ENCODE assay signal across 23 cellular contexts in the genomic region with DNA sequence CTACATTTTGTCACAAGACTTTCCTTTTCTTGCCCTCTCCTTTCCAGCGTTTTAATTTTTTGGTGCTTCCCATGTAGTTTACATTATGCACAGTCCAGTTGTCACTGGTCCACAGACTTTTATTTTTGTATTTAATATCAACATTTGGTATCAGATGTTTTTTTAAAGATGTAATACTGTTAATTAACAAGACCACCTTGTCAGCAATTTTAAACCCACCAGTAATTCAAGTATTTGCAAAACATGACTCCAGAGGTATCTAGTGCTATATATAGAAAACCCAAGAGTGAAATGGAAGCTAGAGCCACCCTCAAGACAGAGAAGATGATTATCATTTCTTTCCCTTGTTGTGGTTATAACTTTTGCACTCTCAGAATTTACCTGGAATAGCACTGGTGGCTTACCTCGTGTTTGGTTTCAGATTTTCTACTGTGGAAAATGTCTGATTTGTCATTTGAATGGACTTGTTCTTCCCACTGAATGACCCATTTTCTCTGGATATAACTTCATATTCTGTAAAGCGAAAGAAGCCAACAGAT. TPM values are rescaled to one million over a fixed set of nuclear protein-coding genes. Genes with fewer than 3 reads are reported as not detected.
DNase-seq lines count a peak whose midpoint lies in the region; ATAC-seq, FAIRE-seq and TF ChIP-seq lines count a peak whose summit lies in the region.
"Had no signal": no experiment of that assay in that cellular context is flagged by ENCODE, and none has a peak within 500 bp of the region (broad histone marks: within the 10 kb centered on the region; RNA-seq: fewer than 3 reads in every experiment).

No MANE protein-coding gene starts in this region.

- no peak overlapping the region for H3K4me3 Mint-ChIP-seq in activated CD8-positive, alpha-beta T cell treated with anti-CD3 and anti-CD28 coated beads for 36 hours
- H3K4me3 Mint-ChIP-seq: B cell; CD4-positive, CD25-positive, alpha-beta regulatory T cell; CD8-positive, alpha-beta T cell had no signal

- H3K27ac ChIP-seq in HepG2 (ENCODE audit: extremely low read length, insufficient read depth, low read length) (no peak overlapping the region), right lobe of liver (no peak overlapping the region), K562 (ENCODE audit: extremely low read depth, low read depth, low read length) (no peak overlapping the region), prostate gland (no peak overlapping the region)
- H3K27ac ChIP-seq: BLaER1, C4-2B, GM23248 had no signal

- H3K9me1 ChIP-seq in K562 (ENCODE audit: control insufficient read depth, insufficient read depth, low read length): no peaks in the 10 kb centered on the region

- H3K36me3 ChIP-seq in HepG2 (replicated peaks in 1 of 2; ENCODE audit: control insufficient read depth in 1 of 2, insufficient read depth in 2 of 2, low read length in 2 of 2) (no peaks in the 10 kb centered on the region), right lobe of liver (no peaks in the 10 kb centered on the region), K562 (ENCODE audit: control insufficient read depth, insufficient read depth, low read length) (no peaks in the 10 kb centered on the region), prostate gland (no peaks in the 10 kb centered on the region)
- H3K36me3 ChIP-seq: BLaER1 had no signal

- TF ChIP-seq EP300 in HepG2 (IDR thresholded peaks at IDR 0.05; ENCODE audit: low read depth in 2 of 2, low read length in 2 of 2) (no peak), HepG2 (CRISPR knock-in tag; IDR thresholded peaks at IDR 0.05; ENCODE audit: borderline replicate concordance) (no peak), K562 (IDR thresholded peaks at IDR 0.05; ENCODE audit: low read length) (no peak)

- H3K9ac ChIP-seq in HepG2 (ENCODE audit: insufficient read depth, low read depth, low read length): no peak overlapping the region
- no peak overlapping the region for H3K9ac ChIP-seq in K562 (ENCODE audit: insufficient read depth in 1 of 2, low read depth in 2 of 2, low read length in 2 of 2)
- H3K9ac ChIP-seq: BLaER1, GM23248 had no signal

- H3K27me3 Mint-ChIP-seq in activated CD8-positive, alpha-beta T cell treated with anti-CD3 and anti-CD28 coated beads for 36 hours: no peaks in the 10 kb centered on the region
- H3K27me3 Mint-ChIP-seq: CD4-positive, CD25-positive, alpha-beta regulatory T cell had no signal

- 32% methylated on average over 3 of the region's 3 CpGs for WGBS in HepG2 (ENCODE audit: low lambda C conversion rate)
- WGBS in right lobe of liver (ENCODE audit: insufficient coverage, low coverage, low lambda C conversion rate, missing lambda C conversion rate): 82% methylated on average over 3 of the region's 3 CpGs
- WGBS in K562 (ENCODE audit: insufficient coverage, low coverage, missing lambda C conversion rate): 21% methylated on average over 3 of the region's 3 CpGs
- WGBS in prostate gland: 77% methylated on average over 3 of the region's 3 CpGs

- H3K4me1 Mint-ChIP-seq in activated CD8-positive, alpha-beta T cell treated with anti-CD3 and anti-CD28 coated beads for 36 hours (ENCODE audit: low read depth): peaks cover 9% of the 10 kb centered on the region
- H3K4me1 Mint-ChIP-seq: B cell; CD4-positive, CD25-positive, alpha-beta regulatory T cell had no signal

- ATAC-seq in HepG2 (no peak), right lobe of liver (no peak), K562 (no peak)
- ATAC-seq in activated CD8-positive, alpha-beta T cell treated with anti-CD3 and anti-CD28 coated beads for 36 hours: peak; percentile 24
- ATAC-seq: CD8-positive, alpha-beta T cell; GM12878; HCT116 had no signal

- H3K4me3 ChIP-seq in HepG2 (replicated peaks in 1 of 3; ENCODE audit: insufficient read depth in 1 of 3, low read depth in 2 of 3, low read length in 3 of 3) (no peak overlapping the region), right lobe of liver (no peak overlapping the region), K562 (no peak overlapping the region), prostate gland (no peak overlapping the region)
- H3K4me3 ChIP-seq: BLaER1, GM12878, GM23248 had no signal

- H3K27ac Mint-ChIP-seq in activated CD8-positive, alpha-beta T cell treated with anti-CD3 and anti-CD28 coated beads for 36 hours: no peak overlapping the region
- H3K27ac Mint-ChIP-seq: B cell; CD4-positive, CD25-positive, alpha-beta regulatory T cell; CD8-positive, alpha-beta T cell had no signal

- no peaks in the 10 kb centered on the region; a peak in 1 of 5 replicates for H3K27me3 ChIP-seq in HepG2 (ENCODE audit: control insufficient read depth in 1 of 2, insufficient read depth in 2 of 2, low read length in 2 of 2)
- no peaks in the 10 kb centered on the region for H3K27me3 ChIP-seq in right lobe of liver
- H3K27me3 ChIP-seq in K562 (ENCODE audit: control insufficient read depth in 2 of 2, insufficient read depth in 2 of 2, low read length in 2 of 2): no peaks in the 10 kb centered on the region
- no peaks in the 10 kb centered on the region for H3K27me3 ChIP-seq in prostate gland (replicated peaks; ENCODE audit: insufficient read depth)
- H3K27me3 ChIP-seq: BLaER1 had no signal

- no peak for TF ChIP-seq CTCF in HepG2 (CRISPR knock-in tag; IDR thresholded peaks at IDR 0.05)
- TF ChIP-seq CTCF in right lobe of liver (IDR thresholded peaks at IDR 0.05): no peak
- TF ChIP-seq CTCF in activated CD8-positive, alpha-beta T cell treated with anti-CD3 and anti-CD28 coated beads for 36 hours (IDR thresholded peaks at IDR 0.05): no peak
- TF ChIP-seq CTCF in K562 (IDR thresholded peaks at IDR 0.05 in 2 of 3, conservative IDR thresholded peaks at IDR 0.05 in 1 of 3; ENCODE audit: insufficient read depth in 2 of 3, low read depth in 1 of 3, low read length in 3 of 3): no peak
- TF ChIP-seq CTCF in prostate gland (IDR thresholded peaks at IDR 0.05): no peak

- TF ChIP-seq POLR2A in HepG2 (IDR thresholded peaks at IDR 0.05; ENCODE audit: insufficient read depth in 1 of 2, low read depth in 2 of 2, low read length in 2 of 2) (no peak), right lobe of liver (IDR thresholded peaks at IDR 0.05) (no peak), K562 (conservative IDR thresholded peaks at IDR 0.05) (no peak), prostate gland (IDR thresholded peaks at IDR 0.05) (no peak)

- H3K9me3 Mint-ChIP-seq in activated CD8-positive, alpha-beta T cell treated with anti-CD3 and anti-CD28 coated beads for 36 hours: no peaks in the 10 kb centered on the region
- H3K9me3 Mint-ChIP-seq: CD4-positive, CD25-positive, alpha-beta regulatory T cell; CD8-positive, alpha-beta T cell had no signal

- POLR2A ChIA-PET in HepG2 (lab: Yijun Ruan, JAX) (no interaction called here), K562 (lab: Yijun Ruan, JAX) (no interaction called here)
- POLR2A ChIA-PET in activated CD8-positive, alpha-beta T cell treated with anti-CD3 and anti-CD28 coated beads for 36 hours (lab: Charles Lee): no interaction called here

- no TSS peak for BruUV-seq in HepG2 (replicated peaks; lab: Mats Ljungman, UMichigan)
- no TSS peak for BruUV-seq in K562 (replicated peaks; lab: Mats Ljungman, UMichigan)

- no peak for FAIRE-seq in HepG2 (lab: Jason Lieb, UNC)
- FAIRE-seq in K562 (lab: Jason Lieb, UNC): no peak
- FAIRE-seq: D721Med, GM12878, GM19239, H1 had no signal

- intact Hi-C loops in HepG2 (cut with micrococcal nuclease; ENCODE audit: unreplicated experiment): no loop called here
- intact Hi-C loops in right lobe of liver (cut with DNase I): no loop called here
- intact Hi-C loops in activated CD8-positive, alpha-beta T cell treated with anti-CD3 and anti-CD28 coated beads for 36 hours (cut with micrococcal nuclease): no loop called here
- intact Hi-C loops in K562 (cut with micrococcal nuclease): no loop called here
- intact Hi-C loops in prostate gland (cut with DNase I): no loop called here

- H4K20me1 ChIP-seq in HepG2 (ENCODE audit: insufficient read depth, low read length) (no peaks in the 10 kb centered on the region), K562 (replicated peaks; ENCODE audit: control insufficient read depth, insufficient read depth, low read length) (no peaks in the 10 kb centered on the region)
- H4K20me1 ChIP-seq: BLaER1 had no signal

- in situ Hi-C loops in HepG2 (cut with HindIII; ENCODE audit: extremely low pct_ligation_motif_present, low pct_unique_long_range_greater_than_20kb): no loop called here
- in situ Hi-C loops in K562 (cut with MboI): no loop called here

- TF ChIP-seq RAD21 in HepG2 (CRISPR knock-in tag; IDR thresholded peaks at IDR 0.05): no peak
- no peak for TF ChIP-seq RAD21 in K562 (CRISPR knock-in tag; conservative IDR thresholded peaks at IDR 0.05 in 1 of 2, IDR thresholded peaks at IDR 0.05 in 1 of 2)

- no peaks in the 10 kb centered on the region for H3K36me3 Mint-ChIP-seq in activated CD8-positive, alpha-beta T cell treated with anti-CD3 and anti-CD28 coated beads for 36 hours (ENCODE audit: low read depth)
- H3K36me3 Mint-ChIP-seq: CD8-positive, alpha-beta T cell had no signal

- no peak overlapping the region for H2AFZ ChIP-seq in HepG2 (ENCODE audit: low read length)
- H2AFZ ChIP-seq in K562 (ENCODE audit: low read depth, low read length): no peak overlapping the region
- H2AFZ ChIP-seq: GM23248 had no signal

- H3K79me2 ChIP-seq in HepG2 (ENCODE audit: insufficient read depth, low read length): no peaks in the 10 kb centered on the region
- H3K79me2 ChIP-seq in K562 (ENCODE audit: control insufficient read depth, insufficient read depth, low read length): no peaks in the 10 kb centered on the region

- no peak for DNase-seq in HepG2 (ENCODE audit: low spot score)
- DNase-seq in right lobe of liver: no peak
- DNase-seq in activated CD8-positive, alpha-beta T cell treated with anti-CD3 and anti-CD28 coated beads for 36 hours: no peak
- DNase-seq in K562 (ENCODE audit: extremely low read depth in 1 of 4, low spot score in 3 of 4): no peak
- DNase-seq in COLO668 (lab: John Stamatoyannopoulos, UW; ENCODE audit: unreplicated experiment): no peak
- DNase-seq in anterior cingulate cortex (lab: John Stamatoyannopoulos, UW): no peak
- no peak for DNase-seq in prostate gland (ENCODE audit: low spot score)
- DNase-seq: CD4-positive, CD25-positive, alpha-beta regulatory T cell; CD8-positive, alpha-beta T cell; DMS 273 treated with DMSO at 0.1 percent for 48 hours; DMS79; EL; GDM1; GM23248; H7 had no signal

- H3K4me2 ChIP-seq in HepG2 (ENCODE audit: low read depth, low read length) (no peak overlapping the region), K562 (ENCODE audit: insufficient read depth, low read length) (no peak overlapping the region)
- H3K4me2 ChIP-seq: BLaER1 had no signal

- H3K4me1 ChIP-seq in HepG2 (ENCODE audit: insufficient read depth, low read length) (no peaks in the 10 kb centered on the region), right lobe of liver (peaks cover 0 to 7% (median 0%) of the 10 kb centered on the region in 4 donors), K562 (replicated peaks in 1 of 2; ENCODE audit: control insufficient read depth in 2 of 2, insufficient read depth in 2 of 2, low read length in 2 of 2) (no peaks in the 10 kb centered on the region; a peak in 1 of 5 replicates), prostate gland (replicated peaks) (no peaks in the 10 kb centered on the region)
- H3K4me1 ChIP-seq: BLaER1 had no signal

- H3K9me3 ChIP-seq in HepG2 (ENCODE audit: low read length) (no peaks in the 10 kb centered on the region), right lobe of liver (no peaks in the 10 kb centered on the region), K562 (replicated peaks; ENCODE audit: control insufficient read depth, insufficient read depth, low read depth, low read length) (no peaks in the 10 kb centered on the region), prostate gland (no peaks in the 10 kb centered on the region)
- H3K9me3 ChIP-seq: BLaER1 had no signal

- CTCF ChIA-PET in HepG2 (lab: Yijun Ruan, JAX; ENCODE audit: low intra/inter-chr PET ratio, low total read pairs): no interaction called here
- CTCF ChIA-PET in activated CD8-positive, alpha-beta T cell treated with anti-CD3 and anti-CD28 coated beads for 36 hours (lab: Charles Lee): interaction anchor here (0.7 kb wide), 1 partner anchor 9 kb away, joined by 3 read pairs; no protein-coding TSS in a partner anchor
- CTCF ChIA-PET in K562 (lab: Yijun Ruan, JAX; ENCODE audit: low intra/inter-chr PET ratio): no interaction called here

RNA-seq across cellular contexts. Expression of gene TFG, which starts 56.2 kb away (rescaled TPM):
- total RNA-seq in HepG2 (2016; rRNA removed; fragmentation: Illumina TruSeq; extraction: Trizol) (53.6 and 75.5 TPM in 2 replicates), right lobe of liver (10 to 100 TPM; 54.7 to 91.6 (median 71.5) TPM), K562 (2014; rRNA removed) (31.8 and 42.0 TPM in 2 replicates), K562 (2014; rRNA removed; fragmentation: Illumina TruSeq; extraction: Trizol) (68.8 and 70.8 TPM in 2 replicates), K562 (2015; rRNA removed; fragmentation: Illumina TruSeq; extraction: Trizol) (57.0 and 64.4 TPM in 2 replicates), K562 (2021) (70.4 and 70.6 TPM in 2 replicates), prostate gland (10 to 100 TPM; 80.6 to 81.5 TPM)
- total RNA-seq in HepG2 (2016; cell fraction: cytosol; rRNA removed; fragmentation: Illumina TruSeq; extraction: Trizol; ENCODE audit: low read depth): 19.9 and 20.4 TPM in 2 replicates
- total RNA-seq in HepG2 (2016; cell fraction: insoluble cytoplasmic fraction; rRNA removed; fragmentation: Illumina TruSeq; extraction: Trizol): 55.4 and 69.3 TPM in 2 replicates
- 41.0 and 43.7 TPM in 2 replicates for total RNA-seq in HepG2 (2016; cell fraction: membrane; rRNA removed; fragmentation: Illumina TruSeq; extraction: Trizol)
- 52.9 and 55.9 TPM in 2 replicates for total RNA-seq in HepG2 (2016; cell fraction: nucleus; rRNA removed; fragmentation: Illumina TruSeq; extraction: Trizol)
- polyA plus RNA-seq in HepG2 (2011; rRNA removed) (66.2 and 71.7 TPM in 2 replicates), K562 (2011; rRNA removed) (56.1 and 74.5 TPM in 2 replicates), K562 (2014; fragmentation: Illumina TruSeq; extraction: Trizol) (109 and 143 TPM in 2 replicates), K562 (2014; fragmentation: Nextera tagmentation; extraction: Ambion mirVana) (10 to 100 TPM; 33.5 to 48.8 TPM), K562 (2014; rRNA removed) (57.8 and 67.7 TPM in 2 replicates)
- polyA plus RNA-seq in HepG2 (2011; cell fraction: cytosol; rRNA removed): 69.5 and 71.5 TPM in 2 replicates
- polyA plus RNA-seq in HepG2 (2011; cell fraction: nucleus; rRNA removed): 50.5 and 60.9 TPM in 2 replicates
- polyA plus RNA-seq in HepG2 (2012): 56.0 and 60.1 TPM in 2 replicates
- polyA plus RNA-seq in HepG2 (2016; cell fraction: cytosol; fragmentation: Illumina TruSeq; extraction: Trizol; ENCODE audit: low read depth): 34.7 and 37.4 TPM in 2 replicates
- 161 and 167 TPM in 2 replicates for polyA plus RNA-seq in HepG2 (2016; cell fraction: insoluble cytoplasmic fraction; fragmentation: Illumina TruSeq; extraction: Trizol; ENCODE audit: low read depth)
- 56.9 and 63.5 TPM in 2 replicates for polyA plus RNA-seq in HepG2 (2016; cell fraction: membrane; fragmentation: Illumina TruSeq; extraction: Trizol; ENCODE audit: low read depth)
- 94.6 and 99.1 TPM in 2 replicates for polyA plus RNA-seq in HepG2 (2016; cell fraction: nucleus; fragmentation: Illumina TruSeq; extraction: Trizol; ENCODE audit: insufficient read depth, low read depth)
- 32.7 and 41.4 TPM in 2 replicates for polyA minus RNA-seq in HepG2 (2011; rRNA and poly(A)+ RNA removed; ENCODE audit: low replicate concordance)
- polyA minus RNA-seq in HepG2 (2011; cell fraction: cytosol; rRNA and poly(A)+ RNA removed): 30.4 and 30.6 TPM in 2 replicates
- 95.5 and 108 TPM in 2 replicates for polyA minus RNA-seq in HepG2 (2011; cell fraction: nucleus; rRNA and poly(A)+ RNA removed)
- 10 to 100 TPM; 59.2 TPM for total RNA-seq in activated CD8-positive, alpha-beta T cell treated with anti-CD3 and anti-CD28 coated beads for 36 hours
- total RNA-seq in K562 (2011; cell fraction: chromatin; rRNA removed; ENCODE audit: low replicate concordance): 21.5 and 58.2 TPM in 2 replicates
- total RNA-seq in K562 (2011; cell fraction: nucleolus; rRNA removed): 14.8 and 18.0 TPM in 2 replicates
- total RNA-seq in K562 (2011; cell fraction: nucleoplasm; rRNA removed): 31.5 and 58.2 TPM in 2 replicates
- 86.2 and 92.5 TPM in 2 replicates for polyA plus RNA-seq in K562 (2011; cell fraction: cytosol; rRNA removed)
- 61.3 and 65.4 TPM in 2 replicates for polyA plus RNA-seq in K562 (2011; cell fraction: nucleus; rRNA removed)
- 65.7 and 94.7 TPM in 2 replicates for polyA plus RNA-seq in K562 (2012)
- 35.1 and 44.4 TPM in 2 replicates for polyA minus RNA-seq in K562 (2011; rRNA and poly(A)+ RNA removed)
- polyA minus RNA-seq in K562 (2011; cell fraction: cytosol; rRNA and poly(A)+ RNA removed): 28.4 and 31.9 TPM in 2 replicates
- polyA minus RNA-seq in K562 (2011; cell fraction: nucleus; rRNA and poly(A)+ RNA removed): 34.5 and 59.3 TPM in 2 replicates

Comparison
In these comparisons a context has a peak if more than half of its experiments do, and no peak if none do; other contexts are left out.
1. Of the 241 proteins assayed by ChIP-seq in both HepG2 and K562: peak only in HepG2: MAFK; only in K562: none; in both: MAFF; in neither: 239.